8 cellular contexts compared by ENCODE assay signal in genomic region chr6:96521625-96522468, GRCh38. TPM values are rescaled to one million over a fixed set of nuclear protein-coding genes. Genes with fewer than 3 reads are reported as not detected.
DNase-seq lines count a peak whose midpoint lies in the region; ATAC-seq lines count a peak whose summit lies in the region.

Gene UFL1, plus strand, starts transcription at chr6:96521806. Its CDS starts 68 bp downstream, at chr6:96521874.

- DNase-seq in CD8-positive, alpha-beta memory T cell = peak; percentile 92 to 97 (median 94)
- DNase-seq in HS-5 (ENCODE audit: low read depth) (peak; percentile 68), medulla oblongata (ENCODE audit: extremely low spot score) (peak; percentile 96)
- DNase-seq in NK-92 treated with Interleukin-12 subunit alpha and Interleukin-12 subunit beta, amount 100 ng/mL, for 24 hours (lab: John Stamatoyannopoulos, UW) = peak; percentile 93
- DNase-seq in effector memory CD8-positive, alpha-beta T cell = peak; percentile 94 to 95 (median 94)
- peak; percentile 91 for DNase-seq in stimulated activated CD8-positive, alpha-beta memory T cell treated with anti-CD3 and anti-CD28 coated beads, Interleukin-12 subunit alpha, Interleukin-12 subunit beta, amount 100 ng/mL, for 1 hour (ENCODE audit: low read depth)

- peaks cover 33 to 52% (median 47%) of the 10 kb centered on the region in 3 donors for H3K4me1 Mint-ChIP-seq in CD8-positive, alpha-beta memory T cell
- H3K4me1 Mint-ChIP-seq in effector memory CD8-positive, alpha-beta T cell (ENCODE audit: low read depth in 2 of 2) = peaks cover 16 to 17% of the 10 kb centered on the region in 2 donors

- peak within 1 kb of the TSS; percentile 97 for H3K27ac ChIP-seq in CD8-positive, alpha-beta memory T cell (ENCODE audit: low read depth, low read length)

- H3K27ac Mint-ChIP-seq in CD8-positive, alpha-beta memory T cell = peak within 1 kb of the TSS; percentile 99 to 100 (median 100)
- H3K27ac Mint-ChIP-seq in effector memory CD8-positive, alpha-beta T cell = peak within 1 kb of the TSS; percentile 100

- peaks cover 36% of the 10 kb centered on the region for H3K4me1 ChIP-seq in CD8-positive, alpha-beta memory T cell (ENCODE audit: insufficient read depth, low read length)

- no peaks in the 10 kb centered on the region for H3K27me3 Mint-ChIP-seq in CD8-positive, alpha-beta memory T cell
- no peaks in the 10 kb centered on the region for H3K27me3 Mint-ChIP-seq in effector memory CD8-positive, alpha-beta T cell

- peak within 1 kb of the TSS; percentile 93 for H3K4me3 ChIP-seq in CD8-positive, alpha-beta memory T cell (ENCODE audit: low read length)

- H3K9me3 ChIP-seq in CD8-positive, alpha-beta memory T cell (ENCODE audit: low read length) = no peaks in the 10 kb centered on the region

- no peaks in the 10 kb centered on the region for H3K36me3 ChIP-seq in CD8-positive, alpha-beta memory T cell (ENCODE audit: insufficient read depth, low read length)

- no peaks in the 10 kb centered on the region for H3K27me3 ChIP-seq in CD8-positive, alpha-beta memory T cell (ENCODE audit: insufficient read depth, low read length, poor library complexity, severe bottlenecking)

- H3K9me3 Mint-ChIP-seq in CD8-positive, alpha-beta memory T cell = no peaks in the 10 kb centered on the region
- H3K9me3 Mint-ChIP-seq in effector memory CD8-positive, alpha-beta T cell = no peaks in the 10 kb centered on the region

- H3K36me3 Mint-ChIP-seq in CD8-positive, alpha-beta memory T cell = peaks cover 0 to 31% (median 10%) of the 10 kb centered on the region in 3 donors
- H3K36me3 Mint-ChIP-seq in effector memory CD8-positive, alpha-beta T cell (ENCODE audit: insufficient read depth) = peaks cover 36% of the 10 kb centered on the region

- peak; percentile 99 for ATAC-seq in GM19468 (IDR thresholded peaks at IDR 0.05; ENCODE audit: extremely low read depth, unreplicated experiment)
- ATAC-seq in effector memory CD8-positive, alpha-beta T cell (replicated peaks) = peak; percentile 90

- POLR2A ChIA-PET in CD8-positive, alpha-beta memory T cell (lab: Charles Lee) = interaction anchor here (0.7 to 1.4 kb wide), 9 partner anchors 20 to 945 kb away, joined by 3 to 12 read pairs (median 4); partner anchors contain the start of genes KLHL32 and MANEA
- POLR2A ChIA-PET in activated CD8-positive, alpha-beta memory T cell treated with anti-CD3 and anti-CD28 coated beads for 36 hours (lab: Charles Lee) = interaction anchor here (1.0 to 1.1 kb wide), 2 partner anchors 23 to 55 kb away, joined by 3 read pairs; no protein-coding TSS in a partner anchor

- H3K4me3 Mint-ChIP-seq in CD8-positive, alpha-beta memory T cell = peak within 1 kb of the TSS; percentile 98 to 100 (median 99)
- peak within 1 kb of the TSS; percentile 98 to 99 for H3K4me3 Mint-ChIP-seq in effector memory CD8-positive, alpha-beta T cell

- CTCF ChIA-PET in CD8-positive, alpha-beta memory T cell (lab: Charles Lee) = interaction anchor here (1.5 to 2.4 kb wide), 2 partner anchors 22 to 56 kb away, joined by 3 to 12 read pairs; no protein-coding TSS in a partner anchor
- CTCF ChIA-PET in activated CD8-positive, alpha-beta memory T cell treated with anti-CD3 and anti-CD28 coated beads for 36 hours (lab: Charles Lee) = no interaction called here

RNA-seq across cellular contexts. Expression of gene UFL1, which starts in this region (rescaled TPM):
- 10 to 100 TPM; 22.5 to 23.4 TPM for total RNA-seq in CD8-positive, alpha-beta memory T cell
- polyA plus RNA-seq in CD8-positive, alpha-beta memory T cell = 20.7 TPM
- 10 to 100 TPM; 23.3 to 24.1 TPM for total RNA-seq in activated CD8-positive, alpha-beta memory T cell treated with anti-CD3 and anti-CD28 coated beads for 36 hours

Comparison
In these comparisons a context has a peak if more than half of its experiments do, and no peak if none do; other contexts are left out.
1. Peak in every context shown above with its lines: DNase-seq, ATAC-seq, H3K4me3 ChIP-seq and H3K27ac ChIP-seq.